34 cellular contexts compared by ENCODE assay signal in the genomic region with DNA sequence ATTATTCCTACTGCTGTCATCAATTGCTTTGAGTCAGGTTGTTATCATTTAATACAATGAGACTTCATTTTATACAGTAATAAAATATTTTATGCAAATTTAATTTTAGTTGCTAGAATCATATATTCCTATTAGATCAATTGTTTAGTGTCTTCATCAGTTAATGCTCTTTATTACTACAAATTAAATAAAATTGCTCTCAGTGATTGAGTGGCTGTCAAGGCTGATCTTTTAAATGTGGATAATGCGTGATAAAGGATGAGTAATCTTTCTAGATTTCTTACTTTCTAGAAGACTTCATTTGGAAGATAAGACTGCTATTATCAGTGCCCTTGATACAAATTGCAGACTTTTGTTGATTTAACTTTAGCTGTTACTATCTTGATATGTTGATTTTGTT.
"Had no signal": no experiment of that assay in that cellular context is flagged by ENCODE, and none has a peak within 500 bp of the region (broad histone marks: within the 10 kb centered on the region; RNA-seq: fewer than 3 reads in every experiment).

No MANE protein-coding gene starts in this region.

- H3K9me3 ChIP-seq: MG63 had no signal

- DNase-seq: Karpas-422, Kasumi-1, MG63, MM.1S, MV-4-11, NCI-H1048, NCI-H1092, NCI-H1092 treated with DMSO at 0.1 percent for 48 hours, NCI-H1105, NCI-H1105 treated with DMSO at 0.1 percent for 48 hours, NCI-H1417, NCI-H1417 treated with DMSO at 0.1 percent for 48 hours, NCI-H1436, NCI-H1436 treated with DMSO at 0.1 percent for 48 hours, NCI-H146, NCI-H1694, NCI-H1694 treated with DMSO at 0.1 percent for 48 hours, NCI-H187, NCI-H187 treated with DMSO at 0.1 percent for 48 hours, NCI-H1930, NCI-H2029, NCI-H2029 treated with DMSO at 0.1 percent for 48 hours, NCI-H2081, NCI-H2081 treated with DMSO at 0.1 percent for 48 hours, NCI-H2107, NCI-H2171, NCI-H2171 treated with DMSO at 0.1 percent for 48 hours, NCI-H2227 treated with DMSO at 0.1 percent for 48 hours, NCI-H226, NCI-H345, NCI-H446, NCI-H446 treated with DMSO at 0.1 percent for 48 hours, NCI-H510A had no signal

- H3K27me3 ChIP-seq: MG63 had no signal

- H3K9ac ChIP-seq: KMS-11 had no signal

- H3K36me3 ChIP-seq: MG63 had no signal

- H3K4me3 ChIP-seq: MG63 had no signal

- H3K27ac ChIP-seq: KMS-11 had no signal

- H3K4me2 ChIP-seq: KMS-11 had no signal
